8 cellular contexts compared by ENCODE assay signal in genomic region chr1:1324084-1324523, GRCh38. TPM values are rescaled to one million over a fixed set of nuclear protein-coding genes. Genes with fewer than 3 reads are reported as not detected.
DNase-seq lines count a peak whose midpoint lies in the region; ATAC-seq and TF ChIP-seq lines count a peak whose summit lies in the region.

No MANE protein-coding gene starts in this region.

- H3K4me3 ChIP-seq in GM12864 (ENCODE audit: low read depth, low read length) (peak overlapping the region; percentile 97), HCT116 (replicated peaks in 1 of 2; ENCODE audit: low read depth in 1 of 2, low read length in 2 of 2) (peak overlapping the region; percentile 69 to 79), SJSA1 (peak overlapping the region; percentile 100), right cardiac atrium (ENCODE audit: low read length) (peak overlapping the region; percentile 78)

- POLR2A ChIA-PET in HCT116 (lab: Charles Lee), result interaction anchor here (0.6 kb wide), 1 partner anchor 109 kb away, joined by 4 read pairs; no protein-coding TSS in a partner anchor

- H3K4me1 ChIP-seq in HCT116 (ENCODE audit: control insufficient read depth in 1 of 2, insufficient read depth in 2 of 2, low read length in 2 of 2) (peaks cover 13 to 30% of the 10 kb centered on the region in 2 experiments), SJSA1 (replicated peaks) (peaks cover 28% of the 10 kb centered on the region), right cardiac atrium (ENCODE audit: control insufficient read depth, insufficient read depth, low read length) (no peaks in the 10 kb centered on the region)

- peak; percentile 39 for ATAC-seq in HCT116
- ATAC-seq in right cardiac atrium, result no peak
- peak; percentile 48 to 51 for ATAC-seq in stimulated activated naive B cell treated with anti-CD40 and anti-IgM and Interleukin-4, amounts not matched to agents 10 μg/mL and 1 μg/mL and 100 μg/mL, for 72 hours (replicated peaks)

- H3K9me3 ChIP-seq in HCT116 (ENCODE audit: control insufficient read depth in 1 of 2, insufficient read depth in 1 of 2, low read depth in 1 of 2, low read length in 2 of 2) (no peaks in the 10 kb centered on the region), SJSA1 (replicated peaks) (no peaks in the 10 kb centered on the region), right cardiac atrium (ENCODE audit: control insufficient read depth, low read length) (no peaks in the 10 kb centered on the region)

- BruUV-seq in HCT116 (replicated peaks; lab: Mats Ljungman, UMichigan), result no TSS peak

- TF ChIP-seq CTCF in GM12864 (IDR thresholded peaks at IDR 0.05; ENCODE audit: low read depth, low read length, missing control alignments) (no peak), HCT116 (IDR thresholded peaks at IDR 0.05 in 2 of 3, conservative IDR thresholded peaks at IDR 0.05 in 1 of 3; ENCODE audit: borderline replicate concordance in 1 of 3, insufficient read depth in 1 of 3, low read depth in 2 of 3, low read length in 2 of 3) (no peak)

- CTCF ChIA-PET in HCT116 (lab: Charles Lee), result no interaction called here

- H3K36me3 Mint-ChIP-seq in stimulated activated naive B cell treated with anti-CD40 and anti-IgM and Interleukin-4, amounts not matched to agents 10 μg/mL and 1 μg/mL and 100 μg/mL, for 72 hours, result peaks cover 4 to 31% of the 10 kb centered on the region in 2 donors

- no peaks in the 10 kb centered on the region for H3K9me2 ChIP-seq in HCT116 (ENCODE audit: insufficient read depth)

- no peak for TF ChIP-seq POLR2A in HCT116 (IDR thresholded peaks at IDR 0.05; ENCODE audit: borderline replicate concordance, extremely low read depth, insufficient read depth, insufficient read length)

- H3K27me3 ChIP-seq in HCT116 (ENCODE audit: insufficient read depth, low read length) (no peaks in the 10 kb centered on the region), SJSA1 (replicated peaks) (no peaks in the 10 kb centered on the region), right cardiac atrium (ENCODE audit: control insufficient read depth, insufficient read depth) (no peaks in the 10 kb centered on the region)

- H2AFZ ChIP-seq in HCT116 (ENCODE audit: low read depth, low read length, poor library complexity, severe bottlenecking), result no peak overlapping the region

- H3K27ac ChIP-seq in HCT116 (ENCODE audit: low read depth, low read length) (peak overlapping the region; percentile 88), SJSA1 (peak overlapping the region; percentile 75), right cardiac atrium (ENCODE audit: low read length) (peak overlapping the region; percentile 49)

- H3K79me2 ChIP-seq in HCT116 (ENCODE audit: insufficient read depth, low read length), result peaks cover 67% of the 10 kb centered on the region

- RAD21 ChIA-PET in HCT116 (lab: Charles Lee; ENCODE audit: low non-redundant PET in 1 of 2, low total read pairs in 2 of 2, uncharacterized antibody in 2 of 2, unreplicated experiment in 2 of 2), result interaction anchor here in 1 of 2 experiments (0.7 kb wide), 1 partner anchor 20 kb away, joined by 6 read pairs; no protein-coding TSS in a partner anchor

- H3K9ac ChIP-seq in HCT116 (ENCODE audit: low read length), result peak overlapping the region; percentile 96

- under 1% methylated on average over 41 of the region's 41 CpGs for WGBS in right cardiac atrium

- H3K36me3 ChIP-seq in HCT116 (ENCODE audit: control insufficient read depth in 1 of 2, insufficient read depth in 2 of 2, low read length in 2 of 2) (peaks cover 3 to 9% of the 10 kb centered on the region in 2 experiments; a peak in 2 of 4 replicates), SJSA1 (peaks cover 79% of the 10 kb centered on the region)

- peak overlapping the region; percentile 97 for H3K27ac Mint-ChIP-seq in stimulated activated naive B cell treated with anti-CD40 and anti-IgM and Interleukin-4, amounts not matched to agents 10 μg/mL and 1 μg/mL and 100 μg/mL, for 72 hours

- intact Hi-C loops in HCT116 (cut with micrococcal nuclease) (no loop called here), right cardiac atrium (cut with DNase I) (no loop called here), head of caudate nucleus (cut with DNase I) (no loop called here)

- peak overlapping the region; percentile 74 for H3K4me2 ChIP-seq in HCT116 (ENCODE audit: low read length)

- TF ChIP-seq RAD21 in HCT116 (IDR thresholded peaks at IDR 0.05; ENCODE audit: low read depth), result no peak

- H3K4me1 Mint-ChIP-seq in stimulated activated naive B cell treated with anti-CD40 and anti-IgM and Interleukin-4, amounts not matched to agents 10 μg/mL and 1 μg/mL and 100 μg/mL, for 72 hours, result peaks cover 24 to 60% of the 10 kb centered on the region in 2 donors

- H4K20me1 ChIP-seq in HCT116 (ENCODE audit: insufficient read depth), result peaks cover 4% of the 10 kb centered on the region; the same call in 1 of the 2 replicates

- DNase-seq in GM12864 (ENCODE audit: low read depth) (no peak), HCT116 (ENCODE audit: low read depth, low spot score) (no peak), SJSA1 (ENCODE audit: low read depth in 1 of 2, low spot score in 2 of 2) (no peak), right cardiac atrium (no peak), head of caudate nucleus (no peak), NCI-H446 (lab: John Stamatoyannopoulos, UW) (no peak)
- DNase-seq in stimulated activated naive B cell treated with anti-CD40 and anti-IgM and Interleukin-4, amounts not matched to agents 10 μg/mL and 1 μg/mL and 100 μg/mL, for 72 hours, result no peak
- no peak for DNase-seq in effector CD8-positive, alpha-beta T cell (lab: John Stamatoyannopoulos, UW)

- H3K9me3 Mint-ChIP-seq in stimulated activated naive B cell treated with anti-CD40 and anti-IgM and Interleukin-4, amounts not matched to agents 10 μg/mL and 1 μg/mL and 100 μg/mL, for 72 hours, result no peaks in the 10 kb centered on the region

- peak overlapping the region; percentile 92 to 93 for H3K4me3 Mint-ChIP-seq in stimulated activated naive B cell treated with anti-CD40 and anti-IgM and Interleukin-4, amounts not matched to agents 10 μg/mL and 1 μg/mL and 100 μg/mL, for 72 hours

- H3K27me3 Mint-ChIP-seq in stimulated activated naive B cell treated with anti-CD40 and anti-IgM and Interleukin-4, amounts not matched to agents 10 μg/mL and 1 μg/mL and 100 μg/mL, for 72 hours, result no peaks in the 10 kb centered on the region

TF ChIP-seq in HCT116, 20 proteins besides CTCF, POLR2A, EP300 and RAD21 (continues in another document):
- TF ChIP-seq REST (IDR thresholded peaks at IDR 0.05; ENCODE audit: low read depth), result no peak

RNA-seq across cellular contexts. Expression of gene INTS11, which starts 0.4 kb away (rescaled TPM):
- total RNA-seq in HCT116 (2021; ENCODE audit: unreplicated experiment), result 161 TPM
- 161 and 165 TPM in 2 replicates for polyA plus RNA-seq in HCT116 (2012)
- 66.7 and 81.0 TPM in 2 replicates for total RNA-seq in SJSA1 (2014; rRNA removed; shearing (Covaris generic))
- 10 to 100 TPM; 53.1 to 61.7 (median 58.7) TPM for total RNA-seq in right cardiac atrium
- polyA plus RNA-seq in right cardiac atrium, result 70.3 TPM

RNA-seq across cellular contexts. Expression of gene CPTP, which starts 0.5 kb away (rescaled TPM):
- 16.3 TPM for total RNA-seq in HCT116 (2021; ENCODE audit: unreplicated experiment)
- 11.2 and 13.9 TPM in 2 replicates for polyA plus RNA-seq in HCT116 (2012)
- total RNA-seq in SJSA1 (2014; rRNA removed; shearing (Covaris generic)), result 29.4 and 39.2 TPM in 2 replicates
- 10 to 100 TPM; 24.0 to 29.0 (median 27.0) TPM for total RNA-seq in right cardiac atrium
- 53.9 TPM for polyA plus RNA-seq in right cardiac atrium

RNA-seq across cellular contexts. Expression of gene TAS1R3, which starts 7.0 kb away (rescaled TPM):
- total RNA-seq in HCT116 (2021; ENCODE audit: unreplicated experiment) (0.07 TPM), right cardiac atrium (under 1 TPM; 0.33 to 0.51 (median 0.38) TPM)
- 0.33 and 0.37 TPM in 2 replicates for polyA plus RNA-seq in HCT116 (2012)
- total RNA-seq in SJSA1 (2014; rRNA removed; shearing (Covaris generic)), result 0.03 and 0.16 TPM in 2 replicates
- 0.66 TPM for polyA plus RNA-seq in right cardiac atrium

RNA-seq across cellular contexts. Expression of gene PUSL1, which starts 15.7 kb away (rescaled TPM):
- total RNA-seq in HCT116 (2021; ENCODE audit: unreplicated experiment) (47.2 TPM), right cardiac atrium (10 to 100 TPM; 11.3 to 14.1 (median 12.5) TPM)
- 29.8 and 33.2 TPM in 2 replicates for polyA plus RNA-seq in HCT116 (2012)
- 27.3 and 35.1 TPM in 2 replicates for total RNA-seq in SJSA1 (2014; rRNA removed; shearing (Covaris generic))
- 13.1 TPM for polyA plus RNA-seq in right cardiac atrium

RNA-seq across cellular contexts. Expression of gene ACAP3, which starts 16.4 kb away (rescaled TPM):
- total RNA-seq in HCT116 (2021; ENCODE audit: unreplicated experiment), result 38.8 TPM
- polyA plus RNA-seq in HCT116 (2012), result 28.8 and 32.5 TPM in 2 replicates
- 41.1 and 44.8 TPM in 2 replicates for total RNA-seq in SJSA1 (2014; rRNA removed; shearing (Covaris generic))
- 10 to 100 TPM; 33.1 to 61.8 (median 42.8) TPM for total RNA-seq in right cardiac atrium
- polyA plus RNA-seq in right cardiac atrium, result 37.4 TPM

Comparison
In these comparisons a context has a peak if more than half of its experiments do, and no peak if none do; other contexts are left out.
1. ATAC-seq: peak in HCT116 (single experiment) and stimulated activated naive B cell treated with anti-CD40 and anti-IgM and Interleukin-4, amounts not matched to agents 10 μg/mL and 1 μg/mL and 100 μg/mL, for 72 hours (2 of 2); none in right cardiac atrium (0 of 2).
2. Peak in every context shown above with its lines, with median percentiles within 50 percentile points of each other: H3K4me3 ChIP-seq and H3K27ac ChIP-seq.